Comparison of ENCODE assay signal across 8 cellular contexts in genomic region chr2:206274434-206275273, GRCh38. TPM values are rescaled to one million over a fixed set of nuclear protein-coding genes. Genes with fewer than 3 reads are reported as not detected.
DNase-seq lines count a peak whose midpoint lies in the region; ATAC-seq lines count a peak whose summit lies in the region.

TSS of gene ZDBF2 (plus strand) at chr2:206274663. CDS start at chr2:206281850, 7,187 bp downstream.

- H3K36me3 Mint-ChIP-seq in stimulated activated naive CD8-positive, alpha-beta T cell treated with anti-CD3 and anti-CD28 coated beads, Interleukin-15, Interleukin-2, amounts not matched to agents 100 ng/mL and 50 ng/mL, for 24 hours (ENCODE audit: low read depth) = no peaks in the 10 kb centered on the region

- DNase-seq in SHP77 (lab: John Stamatoyannopoulos, UW) (peak; percentile 8 to 42), SHP77 treated with DMSO at 0.1 percent for 48 hours (lab: John Stamatoyannopoulos, UW) (no peak), NCI-H446 (lab: John Stamatoyannopoulos, UW) (peak; percentile 7 to 65), activated T-cell treated with anti-CD3 and anti-CD28 coated beads for 24 hours (ENCODE audit: low read depth) (peak; percentile 19)

- peaks cover 67% of the 10 kb centered on the region for H3K27me3 Mint-ChIP-seq in stimulated activated naive CD8-positive, alpha-beta T cell treated with anti-CD3 and anti-CD28 coated beads, Interleukin-15, Interleukin-2, amounts not matched to agents 100 ng/mL and 50 ng/mL, for 24 hours

- peaks cover 23% of the 10 kb centered on the region for H3K4me1 Mint-ChIP-seq in stimulated activated naive CD8-positive, alpha-beta T cell treated with anti-CD3 and anti-CD28 coated beads, Interleukin-15, Interleukin-2, amounts not matched to agents 100 ng/mL and 50 ng/mL, for 24 hours (ENCODE audit: low read depth)

- H3K27ac Mint-ChIP-seq in stimulated activated naive CD8-positive, alpha-beta T cell treated with anti-CD3 and anti-CD28 coated beads, Interleukin-15, Interleukin-2, amounts not matched to agents 100 ng/mL and 50 ng/mL, for 24 hours = peak within 1 kb of the TSS; percentile 87

- peak; percentile 89 for ATAC-seq in HG02798 (IDR thresholded peaks at IDR 0.05; ENCODE audit: poor library complexity, unreplicated experiment)

- peak within 1 kb of the TSS; percentile 86 for H3K4me3 Mint-ChIP-seq in stimulated activated naive CD8-positive, alpha-beta T cell treated with anti-CD3 and anti-CD28 coated beads, Interleukin-15, Interleukin-2, amounts not matched to agents 100 ng/mL and 50 ng/mL, for 24 hours

- H3K27me3 ChIP-seq in esophagus (ENCODE audit: control insufficient read depth in 1 of 2, insufficient read depth in 2 of 2, low read length in 2 of 2) = peaks cover 0 to 3% of the 10 kb centered on the region in 2 donors
- peaks cover 32% of the 10 kb centered on the region for H3K27me3 ChIP-seq in muscle layer of duodenum (ENCODE audit: low read depth, low read length)

- H3K27ac ChIP-seq in esophagus (ENCODE audit: low read depth in 2 of 2, low read length in 1 of 2) (peak within 1 kb of the TSS; percentile 20 to 55), muscle layer of duodenum (ENCODE audit: low read length) (no peak within 1 kb of the TSS)

- 2% methylated on average over 65 to 99 of the region's 99 CpGs for WGBS in esophagus, 2 donors

- H3K4me1 ChIP-seq in esophagus (ENCODE audit: control insufficient read depth in 2 of 2, insufficient read depth in 2 of 2, low read length in 1 of 2) (peaks cover 0 to 3% of the 10 kb centered on the region in 2 donors), muscle layer of duodenum (ENCODE audit: control insufficient read depth in 1 of 2, insufficient read depth in 2 of 2, low read length in 2 of 2) (peaks cover 0 to 7% of the 10 kb centered on the region in 2 donors)

- H3K36me3 ChIP-seq in esophagus (ENCODE audit: control insufficient read depth in 2 of 2, insufficient read depth in 2 of 2, low read length in 1 of 2) (no peaks in the 10 kb centered on the region), muscle layer of duodenum (ENCODE audit: control insufficient read depth in 1 of 2, insufficient read depth in 2 of 2, low read length in 2 of 2) (no peaks in the 10 kb centered on the region)

- H3K9me3 Mint-ChIP-seq in stimulated activated naive CD8-positive, alpha-beta T cell treated with anti-CD3 and anti-CD28 coated beads, Interleukin-15, Interleukin-2, amounts not matched to agents 100 ng/mL and 50 ng/mL, for 24 hours = no peaks in the 10 kb centered on the region

- H3K4me3 ChIP-seq in esophagus (ENCODE audit: low read depth in 1 of 2, low read length in 2 of 2) (peak within 1 kb of the TSS; percentile 56 to 78), muscle layer of duodenum (ENCODE audit: low read depth in 1 of 2, low read length in 2 of 2) (peak within 1 kb of the TSS; percentile 73 to 74)

- H3K9me3 ChIP-seq in esophagus (ENCODE audit: control insufficient read depth in 2 of 2, insufficient read depth in 1 of 2, low read depth in 1 of 2, low read length in 1 of 2) (no peaks in the 10 kb centered on the region), muscle layer of duodenum (ENCODE audit: control insufficient read depth in 1 of 2, low read length in 2 of 2) (no peaks in the 10 kb centered on the region)

RNA-seq across cellular contexts. Expression of gene ZDBF2, which starts in this region (rescaled TPM):
- polyA plus RNA-seq in esophagus = under 1 TPM; 0.61 to 0.88 TPM
